ENCODE assay signal across 8 cellular contexts in the genomic region with DNA sequence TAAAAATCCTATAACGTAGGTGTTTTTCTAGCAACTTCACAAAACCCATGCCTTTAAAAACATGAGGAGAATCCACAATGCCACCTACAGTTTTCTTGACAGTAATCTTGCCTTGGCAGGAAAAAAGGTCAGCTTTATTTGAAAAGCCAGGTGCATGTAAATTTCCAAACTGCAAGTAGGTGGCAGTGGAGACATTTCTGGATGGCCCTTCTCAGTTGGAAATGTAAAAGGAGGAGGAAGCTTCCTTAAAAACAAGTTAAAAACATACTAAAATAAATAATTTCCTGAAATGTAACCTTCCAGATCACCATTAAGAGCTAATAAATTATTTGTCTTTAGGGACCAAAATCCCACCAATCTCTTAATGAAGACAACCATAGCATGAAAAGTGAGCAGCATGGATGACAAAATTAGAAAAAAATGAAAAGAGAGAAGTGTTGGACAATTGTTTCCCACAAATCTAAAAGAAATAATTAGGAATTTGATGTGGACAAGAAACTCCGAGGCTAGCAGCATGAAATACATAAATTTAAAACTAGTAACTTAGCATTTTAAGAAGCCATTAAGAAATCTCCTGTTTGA.
A peak's percentile ranks its signal among the peaks of the same experiment; 100 is the strongest.
DNase-seq lines count a peak whose midpoint lies in the region; ATAC-seq and TF ChIP-seq lines count a peak whose summit lies in the region.

No MANE protein-coding gene starts in this region.

- TF ChIP-seq CTCF in CD4-positive, alpha-beta T cell (IDR thresholded peaks at IDR 0.05), result peak; percentile 42
- TF ChIP-seq CTCF in HFF-Myc (IDR thresholded peaks at IDR 0.05; ENCODE audit: low read depth, low read length, missing control alignments), result peak; percentile 44
- peak; percentile 72 for TF ChIP-seq CTCF in hepatocyte (IDR thresholded peaks at IDR 0.05; ENCODE audit: poor library complexity)
- no peak for TF ChIP-seq CTCF in CD14-positive monocyte (IDR thresholded peaks at IDR 0.05)

- H3K9me2 ChIP-seq in hepatocyte (replicated peaks; ENCODE audit: insufficient read depth), result no peaks in the 10 kb centered on the region

- H3K4me3 ChIP-seq in HFF-Myc (replicated peaks; ENCODE audit: low read depth, low read length), result no peak overlapping the region
- no peak overlapping the region for H3K4me3 ChIP-seq in hepatocyte

- H3K4me2 ChIP-seq in hepatocyte, result no peak overlapping the region

- H2AFZ ChIP-seq in hepatocyte, result no peak overlapping the region

- no peaks in the 10 kb centered on the region for H4K20me1 ChIP-seq in hepatocyte (ENCODE audit: insufficient read depth, poor library complexity, severe bottlenecking)

- peaks cover 53% of the 10 kb centered on the region for H3K36me3 Mint-ChIP-seq in CD4-positive, alpha-beta T cell (ENCODE audit: low read depth)
- H3K36me3 Mint-ChIP-seq in CD14-positive monocyte, result no peaks in the 10 kb centered on the region
- H3K36me3 Mint-ChIP-seq in activated T-cell treated with anti-CD3 and anti-CD28 coated beads, Interleukin-2, amount 50 U/mL, for 72 hours (ENCODE audit: insufficient read depth in 2 of 2), result no peaks in the 10 kb centered on the region
- peaks cover 18% of the 10 kb centered on the region for H3K36me3 Mint-ChIP-seq in activated T-cell treated with anti-CD3 and anti-CD28 coated beads, Interleukin-2, amount 50 U/mL, for 4 hours (ENCODE audit: insufficient read depth)

- DNase-seq in CD4-positive, alpha-beta T cell, result no peak
- no peak for DNase-seq in HFF-Myc (ENCODE audit: extremely low read depth, low read depth)
- peak; percentile 43 for DNase-seq in RPMI7951 (ENCODE audit: low read depth)
- peak; percentile 71 for DNase-seq in hepatocyte (ENCODE audit: low spot score)
- DNase-seq in CD14-positive monocyte (ENCODE audit: low spot score), result no peak
- no peak for DNase-seq in activated T-cell treated with anti-CD3 and anti-CD28 coated beads, Interleukin-2, amount 50 U/mL, for 72 hours
- no peak for DNase-seq in activated T-cell treated with anti-CD3 and anti-CD28 coated beads, Interleukin-2, amount 50 U/mL, for 4 hours

- POLR2A ChIA-PET in CD4-positive, alpha-beta T cell (lab: Charles Lee), result interaction anchor here (0.8 kb wide), 1 partner anchor 34 kb away, joined by 3 read pairs; no protein-coding TSS in a partner anchor

- H3K9me3 Mint-ChIP-seq in CD4-positive, alpha-beta T cell, result no peaks in the 10 kb centered on the region
- no peaks in the 10 kb centered on the region for H3K9me3 Mint-ChIP-seq in CD14-positive monocyte
- no peaks in the 10 kb centered on the region for H3K9me3 Mint-ChIP-seq in activated T-cell treated with anti-CD3 and anti-CD28 coated beads, Interleukin-2, amount 50 U/mL, for 72 hours
- no peaks in the 10 kb centered on the region for H3K9me3 Mint-ChIP-seq in activated T-cell treated with anti-CD3 and anti-CD28 coated beads, Interleukin-2, amount 50 U/mL, for 4 hours

- H3K27ac Mint-ChIP-seq in CD4-positive, alpha-beta T cell, result no peak overlapping the region
- H3K27ac Mint-ChIP-seq in CD14-positive monocyte, result no peak overlapping the region
- no peak overlapping the region for H3K27ac Mint-ChIP-seq in activated T-cell treated with anti-CD3 and anti-CD28 coated beads, Interleukin-2, amount 50 U/mL, for 72 hours

- peaks cover 5% of the 10 kb centered on the region for H3K4me1 ChIP-seq in hepatocyte (ENCODE audit: insufficient read depth)

- H3K36me3 ChIP-seq in hepatocyte (replicated peaks; ENCODE audit: insufficient read depth, low read depth), result no peaks in the 10 kb centered on the region

- CTCF ChIA-PET in CD4-positive, alpha-beta T cell (lab: Charles Lee), result interaction anchor here (0.6 to 1.5 kb wide), 7 partner anchors 20 to 359 kb away, joined by 3 to 4 read pairs (median 3); no protein-coding TSS in a partner anchor

- WGBS in hepatocyte (ENCODE audit: low lambda C conversion rate, missing lambda C conversion rate), result 16% methylated on average over 2 of the region's 2 CpGs

- no peaks in the 10 kb centered on the region for H3K9me3 ChIP-seq in CD4-positive, alpha-beta T cell (ENCODE audit: control insufficient read depth, low read length)
- H3K9me3 ChIP-seq in hepatocyte (ENCODE audit: low read depth), result no peaks in the 10 kb centered on the region

- no peaks in the 10 kb centered on the region for H3K27me3 ChIP-seq in CD4-positive, alpha-beta T cell (ENCODE audit: control insufficient read depth, insufficient read depth, low read length)
- no peaks in the 10 kb centered on the region for H3K27me3 ChIP-seq in hepatocyte

- H3K27me3 Mint-ChIP-seq in CD4-positive, alpha-beta T cell, result no peaks in the 10 kb centered on the region
- peaks cover 5 to 12% (median 7%) of the 10 kb centered on the region in 3 donors for H3K27me3 Mint-ChIP-seq in CD14-positive monocyte (ENCODE audit: low read depth in 3 of 3)
- H3K27me3 Mint-ChIP-seq in activated T-cell treated with anti-CD3 and anti-CD28 coated beads, Interleukin-2, amount 50 U/mL, for 72 hours (ENCODE audit: low read depth), result no peaks in the 10 kb centered on the region
- no peaks in the 10 kb centered on the region for H3K27me3 Mint-ChIP-seq in activated T-cell treated with anti-CD3 and anti-CD28 coated beads, Interleukin-2, amount 50 U/mL, for 4 hours (ENCODE audit: low read depth)

- peaks cover 15% of the 10 kb centered on the region for H3K4me1 Mint-ChIP-seq in CD4-positive, alpha-beta T cell (ENCODE audit: low read depth)
- H3K4me1 Mint-ChIP-seq in CD14-positive monocyte, result no peaks in the 10 kb centered on the region
- H3K4me1 Mint-ChIP-seq in activated T-cell treated with anti-CD3 and anti-CD28 coated beads, Interleukin-2, amount 50 U/mL, for 72 hours (ENCODE audit: low read depth), result peaks cover 6% of the 10 kb centered on the region
- H3K4me1 Mint-ChIP-seq in activated T-cell treated with anti-CD3 and anti-CD28 coated beads, Interleukin-2, amount 50 U/mL, for 4 hours (ENCODE audit: low read depth), result peaks cover 10% of the 10 kb centered on the region

- intact Hi-C loops in CD4-positive, alpha-beta T cell (cut with DNase I, micrococcal nuclease), result loop anchor here in 1 of 2 experiments (5.0 kb wide), 2 partner anchors 198 to 332 kb away; a partner anchor contains a TSS
- intact Hi-C loops in CD14-positive monocyte (cut with micrococcal nuclease), result no loop called here

- ATAC-seq in CD4-positive, alpha-beta T cell (ENCODE audit: poor library complexity), result no peak
- no peak for ATAC-seq in HG03097 (IDR thresholded peaks at IDR 0.05; ENCODE audit: low FRiP score, unreplicated experiment)
- ATAC-seq in activated T-cell treated with anti-CD3 and anti-CD28 coated beads, Interleukin-2, amount 50 U/mL, for 72 hours (replicated peaks in 1 of 2), result no peak
- no peak for ATAC-seq in activated T-cell treated with anti-CD3 and anti-CD28 coated beads, Interleukin-2, amount 50 U/mL, for 4 hours

- no peak overlapping the region for H3K4me3 Mint-ChIP-seq in CD4-positive, alpha-beta T cell
- H3K4me3 Mint-ChIP-seq in CD14-positive monocyte, result no peak overlapping the region
- H3K4me3 Mint-ChIP-seq in activated T-cell treated with anti-CD3 and anti-CD28 coated beads, Interleukin-2, amount 50 U/mL, for 72 hours, result no peak overlapping the region
- H3K4me3 Mint-ChIP-seq in activated T-cell treated with anti-CD3 and anti-CD28 coated beads, Interleukin-2, amount 50 U/mL, for 4 hours, result no peak overlapping the region

- no peaks in the 10 kb centered on the region for H3K79me2 ChIP-seq in hepatocyte

- H3K27ac ChIP-seq in CD4-positive, alpha-beta T cell (ENCODE audit: low read depth, low read length), result no peak overlapping the region
- no peak overlapping the region for H3K27ac ChIP-seq in hepatocyte

Comparison
In these comparisons a context has a peak if more than half of its experiments do, and no peak if none do; other contexts are left out.
1. DNase-seq: peak in RPMI7951 (single experiment) and hepatocyte (single experiment); none in CD4-positive, alpha-beta T cell (0 of 10), HFF-Myc (single experiment), CD14-positive monocyte (single experiment), activated T-cell treated with anti-CD3 and anti-CD28 coated beads, Interleukin-2, amount 50 U/mL, for 72 hours (0 of 2) and activated T-cell treated with anti-CD3 and anti-CD28 coated beads, Interleukin-2, amount 50 U/mL, for 4 hours (single experiment).